12 cellular contexts compared by ENCODE assay signal in genomic region chr1:156704166-156704711, GRCh38. TPM values are rescaled to one million over a fixed set of nuclear protein-coding genes. Genes with fewer than 3 reads are reported as not detected.
DNase-seq lines count a peak whose midpoint lies in the region; ATAC-seq and TF ChIP-seq lines count a peak whose summit lies in the region.
"Had no signal": no experiment of that assay in that cellular context is flagged by ENCODE, and none has a peak within 500 bp of the region (broad histone marks: within the 10 kb centered on the region; RNA-seq: fewer than 3 reads in every experiment).

No MANE protein-coding gene starts in this region.

- H3K9me3 Mint-ChIP-seq in endodermal cell (no peaks in the 10 kb centered on the region), nephron progenitor cell (no peaks in the 10 kb centered on the region)
- H3K9me3 Mint-ChIP-seq: activated naive CD4-positive, alpha-beta T cell treated with anti-CD3 and anti-CD28 coated beads for 36 hours had no signal

- POLR2A ChIA-PET in BJ (lab: Charles Lee) (interaction anchor here (0.6 to 1.4 kb wide), 3 partner anchors 8 to 866 kb away, joined by 3 to 7 read pairs (median 3); no protein-coding TSS in a partner anchor), IMR-90 (lab: Charles Lee; ENCODE audit: unreplicated experiment) (no interaction called here)

- H3K27me3 Mint-ChIP-seq in endodermal cell (ENCODE audit: insufficient read depth) (peaks cover 62% of the 10 kb centered on the region), nephron progenitor cell (ENCODE audit: low read depth, poor library complexity) (peaks cover under 1% of the 10 kb centered on the region)

- H2BK20ac ChIP-seq in IMR-90 (ENCODE audit: low read depth, low read length) = no peak overlapping the region

- no peak overlapping the region; the same call in 1 of the 2 replicates for H3K4me2 ChIP-seq in IMR-90 (ENCODE audit: low read depth, low read length)

- H3K4me1 Mint-ChIP-seq in endodermal cell (peaks cover 51% of the 10 kb centered on the region), nephron progenitor cell (peaks cover 82% of the 10 kb centered on the region)

- no peak overlapping the region for H3K23ac ChIP-seq in IMR-90 (ENCODE audit: low read depth, low read length)

- no peaks in the 10 kb centered on the region for H3K27me3 ChIP-seq in BJ (ENCODE audit: control insufficient read depth, insufficient read depth, low read length)
- peaks cover 5% of the 10 kb centered on the region for H3K27me3 ChIP-seq in IMR-90 (ENCODE audit: control insufficient read depth, insufficient read depth, low read length)
- no peaks in the 10 kb centered on the region for H3K27me3 ChIP-seq in endodermal cell (ENCODE audit: control insufficient read depth, insufficient read depth, low read length, poor library complexity, severe bottlenecking)

- no peak overlapping the region for H4K5ac ChIP-seq in IMR-90 (ENCODE audit: low read depth, low read length)

- no peaks in the 10 kb centered on the region for H4K20me1 ChIP-seq in IMR-90 (ENCODE audit: insufficient read depth, low read length)

- H2AFZ ChIP-seq in IMR-90 (replicated peaks; ENCODE audit: low read length, poor library complexity) = no peak overlapping the region

- no peak overlapping the region for H4K91ac ChIP-seq in IMR-90 (ENCODE audit: insufficient read depth, low read depth, low read length)

- H3K4me1 ChIP-seq in IMR-90 (ENCODE audit: control insufficient read depth, insufficient read depth, low read length) (peaks cover 36% of the 10 kb centered on the region), endodermal cell (ENCODE audit: control insufficient read depth, insufficient read depth, low read length) (peaks cover 13% of the 10 kb centered on the region)

- dilution Hi-C loops in IMR-90 (cut with HindIII; ENCODE audit: low sequenced_read_pairs, unreplicated experiment) = no loop called here

- H3K36me3 ChIP-seq in BJ (ENCODE audit: control insufficient read depth, insufficient read depth, low read length) (peaks cover 19% of the 10 kb centered on the region), IMR-90 (ENCODE audit: control insufficient read depth, insufficient read depth, low read length) (no peaks in the 10 kb centered on the region), endodermal cell (ENCODE audit: control insufficient read depth, insufficient read depth, low read length) (peaks cover 11% of the 10 kb centered on the region)
- H3K36me3 ChIP-seq: upper lobe of right lung had no signal

- H3K14ac ChIP-seq in IMR-90 (replicated peaks; ENCODE audit: low read depth, low read length) = no peak overlapping the region

- no peaks in the 10 kb centered on the region for H3K9me3 ChIP-seq in IMR-90 (ENCODE audit: control insufficient read depth, insufficient read depth, low read length)
- H3K9me3 ChIP-seq in endodermal cell (ENCODE audit: control insufficient read depth, low read length) = no peaks in the 10 kb centered on the region
- H3K9me3 ChIP-seq: upper lobe of right lung had no signal

- H3K9ac ChIP-seq in IMR-90 (ENCODE audit: low read depth, low read length) = no peak overlapping the region
- H3K9ac ChIP-seq in endodermal cell (ENCODE audit: extremely low read depth, low read length, poor library complexity, severe bottlenecking) = peak overlapping the region; percentile 45

- H2BK120ac ChIP-seq in IMR-90 (ENCODE audit: low read depth, low read length) = no peak overlapping the region

- no TSS peak for BruUV-seq in IMR-90 (replicated peaks; lab: Mats Ljungman, UMichigan)

- H3K36me3 Mint-ChIP-seq in endodermal cell (ENCODE audit: low read depth) = peaks cover 27% of the 10 kb centered on the region
- peaks cover 38% of the 10 kb centered on the region for H3K36me3 Mint-ChIP-seq in nephron progenitor cell (ENCODE audit: low read depth)

- H3K4ac ChIP-seq in IMR-90 (ENCODE audit: low read depth, low read length) = no peak overlapping the region

- CTCF ChIA-PET in BJ (lab: Yijun Ruan, JAX) = interaction anchor here (0.7 to 41.7 kb wide), 6 partner anchors 17 to 186 kb away, joined by 4 to 1556 read pairs (median 21); partner anchors contain the start of genes ISG20L2, METTL25B, NES and NTRK1
- CTCF ChIA-PET in IMR-90 (lab: Yijun Ruan, JAX) = interaction anchor here (6.9 kb wide), 1 partner anchor 14 kb away, joined by 54 read pairs; no protein-coding TSS in a partner anchor

- TF ChIP-seq CTCF in BJ (IDR thresholded peaks at IDR 0.05; ENCODE audit: insufficient read depth, low read depth, low read length) (no peak), IMR-90 (conservative IDR thresholded peaks at IDR 0.05; ENCODE audit: low read depth, low read length) (no peak), endodermal cell (conservative IDR thresholded peaks at IDR 0.05) (no peak), nephron progenitor cell (IDR thresholded peaks at IDR 0.05) (no peak)

- intact Hi-C loops in IMR-90 (cut with micrococcal nuclease) = no loop called here

- no peak for TF ChIP-seq RAD21 in IMR-90 (IDR thresholded peaks at IDR 0.05; ENCODE audit: low read length)

- H3K56ac ChIP-seq in IMR-90 (ENCODE audit: extremely low read depth, insufficient read depth, low read length) = no peak overlapping the region

- H3K4me3 Mint-ChIP-seq in endodermal cell = peak overlapping the region; percentile 72
- peak overlapping the region; percentile 95 for H3K4me3 Mint-ChIP-seq in nephron progenitor cell

- no peaks in the 10 kb centered on the region for H3K9me1 ChIP-seq in IMR-90 (ENCODE audit: insufficient read depth, low read length)

- WGBS in IMR-90 (ENCODE audit: extremely low coverage in 2 of 2, insufficient read length in 1 of 2), 2 experiments = no CpG with 5 or more reads among the region's 10 CpGs
- 15 to 19% methylated on average over 5 to 10 of the region's 10 CpGs for WGBS in endodermal cell (ENCODE audit: insufficient coverage in 1 of 2, insufficient read length in 1 of 2), 2 experiments

- H3K27ac Mint-ChIP-seq in endodermal cell = peak overlapping the region; percentile 75
- peak overlapping the region; percentile 62 for H3K27ac Mint-ChIP-seq in nephron progenitor cell
- H3K27ac Mint-ChIP-seq: activated naive CD4-positive, alpha-beta T cell treated with anti-CD3 and anti-CD28 coated beads for 36 hours had no signal

- no peak overlapping the region for H3K18ac ChIP-seq in IMR-90 (ENCODE audit: low read depth, low read length)

- peak overlapping the region; percentile 14 for H2AK9ac ChIP-seq in IMR-90 (replicated peaks; ENCODE audit: low read depth, low read length, poor library complexity)

- H3K79me1 ChIP-seq in IMR-90 (ENCODE audit: low read depth in 1 of 2, low read length in 2 of 2) = no peaks in the 10 kb centered on the region

- H2AK5ac ChIP-seq in IMR-90 (ENCODE audit: low read depth, low read length) = peak overlapping the region; percentile 11; the same call in 1 of the 2 replicates

- in situ Hi-C loops in IMR-90 (cut with MboI; ENCODE audit: low sequenced_read_pairs) = no loop called here

- no peak for DNase-seq in BJ (ENCODE audit: low read depth)
- no peak for DNase-seq in IMR-90
- DNase-seq in endodermal cell = no peak
- no peak for DNase-seq in nephron progenitor cell
- DNase-seq in NCI-H1092 (lab: John Stamatoyannopoulos, UW) = no peak
- DNase-seq in NCI-H1105 (lab: John Stamatoyannopoulos, UW) = no peak
- DNase-seq in NCI-H524 (lab: John Stamatoyannopoulos, UW) = no peak
- DNase-seq in NCI-H2081 (lab: John Stamatoyannopoulos, UW) = no peak
- DNase-seq: DND-41, erythroblast, upper lobe of right lung had no signal

- H3K27ac ChIP-seq in IMR-90 (ENCODE audit: insufficient read depth, low read length) (no peak overlapping the region), endodermal cell (ENCODE audit: low read depth, low read length) (no peak overlapping the region)
- H3K27ac ChIP-seq: upper lobe of right lung had no signal

- H4K8ac ChIP-seq in IMR-90 (ENCODE audit: low read depth in 2 of 2, low read length in 2 of 2) = no peak overlapping the region

- TF ChIP-seq POLR2A in IMR-90 (IDR thresholded peaks at IDR 0.05; ENCODE audit: low read depth, low read length) = no peak

- H3K4me3 ChIP-seq in BJ (ENCODE audit: low read depth, low read length) (peak overlapping the region; percentile 58), IMR-90 (ENCODE audit: insufficient read depth, low read depth, low read length) (no peak overlapping the region), endodermal cell (ENCODE audit: low read length) (peak overlapping the region; percentile 91)

- H2BK15ac ChIP-seq in IMR-90 (ENCODE audit: low read depth, low read length) = no peak overlapping the region

- no peak overlapping the region for H2BK5ac ChIP-seq in IMR-90 (ENCODE audit: low read depth, low read length, poor library complexity, severe bottlenecking)

- ATAC-seq in IMR-90 (ENCODE audit: low read depth) = no peak

RNA-seq across cellular contexts. Expression of gene CRABP2, which starts 1.1 kb away (rescaled TPM):
- polyA plus RNA-seq in BJ (2011; rRNA removed) (52.8 and 75.9 TPM in 2 replicates), IMR-90 (2012; rRNA removed) (12.2 and 15.7 TPM in 2 replicates)
- 10.0 and 18.5 TPM in 2 replicates for polyA minus RNA-seq in BJ (2011; rRNA and poly(A)+ RNA removed)
- total RNA-seq in IMR-90 (2012; rRNA removed) (6.1 and 6.3 TPM in 2 replicates), endodermal cell (100 to 1,000 TPM; 243 to 780 TPM)
- 12.2 and 23.5 TPM in 2 replicates for polyA plus RNA-seq in IMR-90 (2012; cell fraction: cytosol; rRNA removed)
- 6.7 and 8.7 TPM in 2 replicates for polyA plus RNA-seq in IMR-90 (2012; cell fraction: nucleus; rRNA removed; ENCODE audit: low replicate concordance)
- polyA plus RNA-seq in endodermal cell (2013, experiment 1 of 2) = 435 TPM
- polyA plus RNA-seq in endodermal cell (2013, experiment 2 of 2) = 409 TPM

RNA-seq across cellular contexts. Expression of gene METTL25B, which starts 24.0 kb away (rescaled TPM):
- polyA plus RNA-seq in BJ (2011; rRNA removed) (9.5 and 14.6 TPM in 2 replicates), IMR-90 (2012; rRNA removed) (9.6 and 10.1 TPM in 2 replicates)
- polyA minus RNA-seq in BJ (2011; rRNA and poly(A)+ RNA removed) = 8.6 and 11.3 TPM in 2 replicates
- total RNA-seq in IMR-90 (2012; rRNA removed) (2.3 and 3.1 TPM in 2 replicates), endodermal cell (10 to 100 TPM; 25.9 to 35.5 TPM)
- polyA plus RNA-seq in IMR-90 (2012; cell fraction: cytosol; rRNA removed) = 6.7 and 10.8 TPM in 2 replicates
- polyA plus RNA-seq in IMR-90 (2012; cell fraction: nucleus; rRNA removed; ENCODE audit: low replicate concordance) = 21.6 and 31.1 TPM in 2 replicates
- polyA plus RNA-seq in endodermal cell (2013, experiment 1 of 2) = 36.0 TPM
- polyA plus RNA-seq in endodermal cell (2013, experiment 2 of 2) = 33.1 TPM

RNA-seq across cellular contexts. Expression of gene ISG20L2, which starts 24.3 kb away (rescaled TPM):
- 30.6 and 36.6 TPM in 2 replicates for polyA plus RNA-seq in BJ (2011; rRNA removed)
- polyA minus RNA-seq in BJ (2011; rRNA and poly(A)+ RNA removed) = 13.3 and 22.1 TPM in 2 replicates
- 13.6 and 17.0 TPM in 2 replicates for total RNA-seq in IMR-90 (2012; rRNA removed)
- polyA plus RNA-seq in IMR-90 (2012; rRNA removed) = 27.2 and 27.3 TPM in 2 replicates
- 11.1 and 15.5 TPM in 2 replicates for polyA plus RNA-seq in IMR-90 (2012; cell fraction: cytosol; rRNA removed)
- 9.0 and 15.3 TPM in 2 replicates for polyA plus RNA-seq in IMR-90 (2012; cell fraction: nucleus; rRNA removed; ENCODE audit: low replicate concordance)
- total RNA-seq in endodermal cell = 10 to 100 TPM; 37.2 to 39.9 TPM
- 31.9 TPM for polyA plus RNA-seq in endodermal cell (2013, experiment 1 of 2)
- polyA plus RNA-seq in endodermal cell (2013, experiment 2 of 2) = 32.0 TPM

RNA-seq across cellular contexts. Expression of gene NES, which starts 27.0 kb away (rescaled TPM):
- polyA plus RNA-seq in BJ (2011; rRNA removed) = 15.0 and 17.5 TPM in 2 replicates
- 18.6 and 21.1 TPM in 2 replicates for polyA minus RNA-seq in BJ (2011; rRNA and poly(A)+ RNA removed)
- 40.1 and 46.1 TPM in 2 replicates for total RNA-seq in IMR-90 (2012; rRNA removed)
- polyA plus RNA-seq in IMR-90 (2012; rRNA removed) = 25.3 and 26.7 TPM in 2 replicates
- polyA plus RNA-seq in IMR-90 (2012; cell fraction: cytosol; rRNA removed) = 12.6 and 13.2 TPM in 2 replicates
- polyA plus RNA-seq in IMR-90 (2012; cell fraction: nucleus; rRNA removed; ENCODE audit: low replicate concordance) = 30.6 and 35.9 TPM in 2 replicates
- 100 to 1,000 TPM in 1 of 2 donors, 10 to 100 TPM in 1; 65.8 to 103 TPM for total RNA-seq in endodermal cell
- 271 TPM for polyA plus RNA-seq in endodermal cell (2013, experiment 1 of 2)
- 261 TPM for polyA plus RNA-seq in endodermal cell (2013, experiment 2 of 2)
- total RNA-seq: activated naive CD4-positive, alpha-beta T cell treated with anti-CD3 and anti-CD28 coated beads for 36 hours had no signal

RNA-seq across cellular contexts. Expression of gene MRPL24, which starts 36.6 kb away (rescaled TPM):
- polyA plus RNA-seq in BJ (2011; rRNA removed) = 104 and 120 TPM in 2 replicates
- polyA minus RNA-seq in BJ (2011; rRNA and poly(A)+ RNA removed) = 20.5 and 27.5 TPM in 2 replicates
- 65.3 and 68.8 TPM in 2 replicates for total RNA-seq in IMR-90 (2012; rRNA removed)
- polyA plus RNA-seq in IMR-90 (2012; rRNA removed) = 94.9 and 99.5 TPM in 2 replicates
- 81.9 and 119 TPM in 2 replicates for polyA plus RNA-seq in IMR-90 (2012; cell fraction: cytosol; rRNA removed)
- 30.0 and 38.2 TPM in 2 replicates for polyA plus RNA-seq in IMR-90 (2012; cell fraction: nucleus; rRNA removed; ENCODE audit: low replicate concordance)
- 10 to 100 TPM; 32.2 to 35.5 TPM for total RNA-seq in endodermal cell
- polyA plus RNA-seq in endodermal cell (2013, experiment 1 of 2) = 34.7 TPM
- 30.8 TPM for polyA plus RNA-seq in endodermal cell (2013, experiment 2 of 2)

Comparison
In these comparisons a context has a peak if more than half of its experiments do, and no peak if none do; other contexts are left out.
1. RNA of gene CRABP2, which starts 1.1 kb away (total RNA-seq): 243 to 780 TPM in endodermal cell; 6.1 to 6.3 TPM in IMR-90; every median in the first group is over 10 times any median in the second.